In the genomic region with DNA sequence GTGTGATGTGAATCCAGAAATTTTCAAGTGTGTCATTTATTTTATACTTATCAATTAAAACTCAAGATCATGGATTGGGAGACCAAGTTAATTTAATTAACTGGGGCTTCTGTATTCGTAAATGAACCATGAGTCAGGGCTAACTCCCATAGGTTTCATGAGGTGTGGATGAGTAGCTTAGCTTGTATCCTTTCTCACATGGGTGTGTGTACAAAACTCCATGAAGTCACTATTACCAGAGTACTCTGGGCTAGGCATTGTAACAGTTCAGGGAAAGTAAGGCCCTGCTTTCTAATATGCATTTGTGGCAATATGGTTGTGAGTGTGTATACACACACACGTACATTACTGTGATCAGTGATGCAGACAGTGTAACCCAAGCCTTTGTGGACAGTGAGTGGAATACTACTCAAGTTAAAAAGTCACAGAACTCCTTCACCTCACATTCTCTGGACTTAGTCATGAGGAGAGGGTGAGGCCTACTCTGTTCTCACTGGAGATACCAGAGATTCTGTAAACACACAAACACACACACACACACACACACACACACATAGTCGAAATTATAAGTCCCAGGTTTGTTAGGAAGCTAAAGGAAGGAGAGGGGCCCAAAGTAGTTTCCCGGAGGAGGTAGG, we compare ENCODE assay signal across 14 cellular contexts. TPM values are rescaled to one million over a fixed set of nuclear protein-coding genes. Genes with fewer than 3 reads are reported as not detected.
DNase-seq lines count a peak whose midpoint lies in the region; ATAC-seq, FAIRE-seq and TF ChIP-seq lines count a peak whose summit lies in the region.
"Had no signal": no experiment of that assay in that cellular context is flagged by ENCODE, and none has a peak within 500 bp of the region (broad histone marks: within the 10 kb centered on the region; RNA-seq: fewer than 3 reads in every experiment).

No MANE protein-coding gene starts in this region.

- H3K9me3 ChIP-seq in GM12878 (replicated peaks; ENCODE audit: control insufficient read depth, insufficient read depth, low read length): no peaks in the 10 kb centered on the region
- H3K9me3 ChIP-seq in lower lobe of right lung: no peaks in the 10 kb centered on the region
- H3K9me3 ChIP-seq: left ventricle myocardium inferior, vagina had no signal

- no peak overlapping the region for H3K27ac Mint-ChIP-seq in stimulated activated naive CD8-positive, alpha-beta T cell treated with anti-CD3 and anti-CD28 coated beads, Interleukin-15, amount 100 ng/mL, for 72 hours
- H3K27ac Mint-ChIP-seq: activated CD4-positive, alpha-beta T cell treated with anti-CD3 and anti-CD28 coated beads, Interleukin-2, amount 10 ng/mL, durations not matched to agents 7 days and 5 days had no signal

- H4K20me1 ChIP-seq in GM12878 (ENCODE audit: control insufficient read depth, insufficient read depth): no peaks in the 10 kb centered on the region

- peaks cover 16% of the 10 kb centered on the region for H3K4me1 Mint-ChIP-seq in stimulated activated naive CD8-positive, alpha-beta T cell treated with anti-CD3 and anti-CD28 coated beads, Interleukin-15, amount 100 ng/mL, for 72 hours

- in situ Hi-C loops in GM12878 (cut with MboI): no loop called here

- no peak for TF ChIP-seq EP300 in GM12878 (IDR thresholded peaks at IDR 0.05; ENCODE audit: borderline replicate concordance in 1 of 2, control insufficient read depth in 1 of 2, low read depth in 2 of 2, low read length in 2 of 2)

- POLR2A ChIA-PET in GM12878 (lab: Charles Lee): interaction anchor here (1.1 kb wide), 1 partner anchor 50 kb away, joined by 3 read pairs; the partner anchor contains the start of gene LPXN

- H3K36me3 ChIP-seq in GM12878 (ENCODE audit: control insufficient read depth in 2 of 2, insufficient read depth in 2 of 2, low read length in 1 of 2) (peaks cover 10 to 24% of the 10 kb centered on the region in 2 experiments), lower lobe of right lung (peaks cover 48% of the 10 kb centered on the region)

- no peak for TF ChIP-seq CTCF in GM12878 (IDR thresholded peaks at IDR 0.05 in 2 of 3, conservative IDR thresholded peaks at IDR 0.05 in 1 of 3; ENCODE audit: control insufficient read depth in 2 of 3, extremely low read depth in 1 of 3, insufficient read depth in 1 of 3, low read depth in 3 of 3, low read length in 3 of 3)
- no peak for TF ChIP-seq CTCF in lower lobe of right lung (IDR thresholded peaks at IDR 0.05)

- H3K9me3 Mint-ChIP-seq in stimulated activated naive CD8-positive, alpha-beta T cell treated with anti-CD3 and anti-CD28 coated beads, Interleukin-15, amount 100 ng/mL, for 72 hours: no peaks in the 10 kb centered on the region
- H3K9me3 Mint-ChIP-seq: activated CD4-positive, alpha-beta T cell treated with anti-CD3 and anti-CD28 coated beads, Interleukin-2, amount 10 ng/mL, durations not matched to agents 7 days and 5 days had no signal

- BruUV-seq in GM12878 (replicated peaks; lab: Mats Ljungman, UMichigan): TSS peak; percentile 2

- no peak for FAIRE-seq in GM12878 (lab: Jason Lieb, UNC)

- H3K9ac ChIP-seq in GM12878 (ENCODE audit: control insufficient read depth, insufficient read depth, low read length): no peak overlapping the region

- no peak overlapping the region for H2AFZ ChIP-seq in GM12878 (ENCODE audit: control insufficient read depth, low read depth, low read length)

- no peak for TF ChIP-seq RAD21 in GM12878 (IDR thresholded peaks at IDR 0.05; ENCODE audit: insufficient read depth, low read depth, low read length)

- peak; percentile 21 for ATAC-seq in stimulated activated naive CD8-positive, alpha-beta T cell treated with anti-CD3 and anti-CD28 coated beads, Interleukin-15, Interleukin-2, amounts not matched to agents 100 U/mL and 50 U/mL, for 24 hours
- no peak for ATAC-seq in stimulated activated naive CD8-positive, alpha-beta T cell treated with anti-CD3 and anti-CD28 coated beads, Interleukin-15, amount 100 ng/mL, for 72 hours
- ATAC-seq in GM12878 (no peak), lower lobe of right lung (no peak)

- H3K4me1 ChIP-seq in GM12878 (ENCODE audit: control insufficient read depth, insufficient read depth, low read length): no peaks in the 10 kb centered on the region
- H3K4me1 ChIP-seq in lower lobe of right lung: peaks cover 11% of the 10 kb centered on the region

- H3K27me3 Mint-ChIP-seq in stimulated activated naive CD8-positive, alpha-beta T cell treated with anti-CD3 and anti-CD28 coated beads, Interleukin-15, amount 100 ng/mL, for 72 hours: no peaks in the 10 kb centered on the region
- H3K27me3 Mint-ChIP-seq: activated CD4-positive, alpha-beta T cell treated with anti-CD3 and anti-CD28 coated beads, Interleukin-2, amount 10 ng/mL, durations not matched to agents 7 days and 5 days had no signal

- CTCF ChIA-PET in GM12878 (lab: Yijun Ruan, JAX): interaction anchor here (0.5 to 9.8 kb wide), 7 partner anchors 11 to 294 kb away, joined by 3 to 156 read pairs (median 4); partner anchors contain the start of genes LPXN and ZFP91

- no peak overlapping the region for H3K4me3 Mint-ChIP-seq in stimulated activated naive CD8-positive, alpha-beta T cell treated with anti-CD3 and anti-CD28 coated beads, Interleukin-15, amount 100 ng/mL, for 72 hours
- H3K4me3 Mint-ChIP-seq: activated CD4-positive, alpha-beta T cell treated with anti-CD3 and anti-CD28 coated beads, Interleukin-2, amount 10 ng/mL, durations not matched to agents 7 days and 5 days had no signal

- H3K4me2 ChIP-seq in GM12878 (ENCODE audit: control insufficient read depth, insufficient read depth): no peak overlapping the region

- RAD21 ChIA-PET in GM12878 (lab: Charles Lee; ENCODE audit: unreplicated experiment): interaction anchor here (1.0 to 1.1 kb wide), 2 partner anchors 42 to 57 kb away, joined by 3 to 5 read pairs; no protein-coding TSS in a partner anchor

- H3K79me2 ChIP-seq in GM12878 (ENCODE audit: control insufficient read depth, insufficient read depth, low read length): no peaks in the 10 kb centered on the region; the same call in 1 of the 2 replicates

- no peaks in the 10 kb centered on the region for H3K27me3 ChIP-seq in GM12878 (replicated peaks in 1 of 2; ENCODE audit: control insufficient read depth in 2 of 2, insufficient read depth in 2 of 2, low read length in 1 of 2)
- H3K27me3 ChIP-seq in lower lobe of right lung (ENCODE audit: low read depth): no peaks in the 10 kb centered on the region
- H3K27me3 ChIP-seq: vagina had no signal

- intact Hi-C loops in GM12878 (cut with micrococcal nuclease; ENCODE audit: unreplicated experiment): no loop called here
- intact Hi-C loops in lower lobe of right lung (cut with DNase I): no loop called here

- SMC1A ChIA-PET in GM12878 (lab: Charles Lee; ENCODE audit: uncharacterized antibody, unreplicated experiment): interaction anchor here (1.2 to 6.5 kb wide), 4 partner anchors 9 to 58 kb away, joined by 4 to 73 read pairs (median 5); no protein-coding TSS in a partner anchor

- no peak overlapping the region for H3K4me3 ChIP-seq in GM12878
- no peak overlapping the region for H3K4me3 ChIP-seq in lower lobe of right lung
- H3K4me3 ChIP-seq: coronary artery, left ventricle myocardium inferior, vagina had no signal

- DNase-seq in stimulated activated naive CD8-positive, alpha-beta T cell treated with anti-CD3 and anti-CD28 coated beads, Interleukin-15, Interleukin-2, amounts not matched to agents 100 U/mL and 50 U/mL, for 24 hours: no peak
- DNase-seq in stimulated activated naive CD8-positive, alpha-beta T cell treated with anti-CD3 and anti-CD28 coated beads, Interleukin-15, amount 100 ng/mL, for 72 hours: no peak
- DNase-seq in GM12878 (ENCODE audit: low read depth, low spot score): no peak
- DNase-seq in kidney tubule cell (ENCODE audit: low spot score): peak; percentile 91
- DNase-seq in NCI-H187 treated with DMSO at 0.1 percent for 48 hours (lab: John Stamatoyannopoulos, UW): no peak
- no peak for DNase-seq in lower lobe of right lung
- DNase-seq in superior temporal gyrus (ENCODE audit: extremely low spot score): no peak
- no peak for DNase-seq in NCI-H1105 (lab: John Stamatoyannopoulos, UW)
- DNase-seq: activated CD4-positive, alpha-beta T cell treated with anti-CD3 and anti-CD28 coated beads, Interleukin-2, amount 10 ng/mL, durations not matched to agents 7 days and 5 days; activated naive CD4-positive, alpha-beta T cell treated with anti-CD3 and anti-CD28 coated beads, Interleukin-2, amount 50 U/mL, for 16 hours; left ventricle myocardium inferior; NCI-H1694 had no signal

- no peak for TF ChIP-seq POLR2A in GM12878 (IDR thresholded peaks at IDR 0.05; ENCODE audit: low read depth, low read length)

- no peak overlapping the region for H3K27ac ChIP-seq in GM12878 (ENCODE audit: control insufficient read depth, insufficient read depth)
- H3K27ac ChIP-seq in lower lobe of right lung: no peak overlapping the region
- H3K27ac ChIP-seq: coronary artery, left ventricle myocardium inferior, vagina had no signal

- 71% methylated on average over 4 of the region's 4 CpGs for WGBS in GM12878 (ENCODE audit: insufficient coverage, insufficient replicate concordance, low lambda C conversion rate, missing lambda C conversion rate)

RNA-seq across cellular contexts. Expression of gene CNTF, which starts 3.5 kb away (rescaled TPM):
- 12.1 and 12.9 TPM in 2 replicates for total RNA-seq in GM12878 (2013; cell fraction: nucleolus; rRNA removed)
- total RNA-seq in GM12878 (2014; rRNA removed) (2.3 and 2.6 TPM in 2 replicates), GM12878 (2014; rRNA removed; fragmentation: Illumina TruSeq; extraction: Trizol) (2.2 and 2.8 TPM in 2 replicates), GM12878 (2021) (1.6 and 2.1 TPM in 2 replicates), lower lobe of right lung (1.9 TPM)
- 0.98 TPM for polyA plus RNA-seq in GM12878 (2011; ENCODE audit: low read depth)
- polyA plus RNA-seq in GM12878 (2011; rRNA removed) (0.76 and 1.2 TPM in 2 replicates), GM12878 (2014; fragmentation: Illumina TruSeq; extraction: Trizol) (0.60 and 1.2 TPM in 2 replicates), GM12878 (2014; fragmentation: Nextera tagmentation; extraction: Ambion mirVana) (under 1 TPM; 0.16 to 0.20 TPM), GM12878 (2014; rRNA removed) (0.69 and 1.2 TPM in 2 replicates), GM12878 (2016; fragmentation: Nextera tagmentation; extraction: Ambion mirVana) (under 1 TPM; 0.47 to 0.68 TPM)
- 0.20 and 0.27 TPM in 2 replicates for polyA plus RNA-seq in GM12878 (2011; cell fraction: cytosol; rRNA removed)
- polyA plus RNA-seq in GM12878 (2011; cell fraction: nucleus; rRNA removed): 4.3 and 4.7 TPM in 2 replicates
- polyA plus RNA-seq in GM12878 (2012): 0.58 and 1.3 TPM in 2 replicates
- polyA minus RNA-seq in GM12878 (2011; rRNA and poly(A)+ RNA removed): 7.1 and 8.1 TPM in 2 replicates
- not detected in 2 replicates for polyA minus RNA-seq in GM12878 (2011; cell fraction: cytosol; rRNA and poly(A)+ RNA removed)
- polyA minus RNA-seq in GM12878 (2011; cell fraction: nucleus; rRNA and poly(A)+ RNA removed): 19.9 and 25.2 TPM in 2 replicates
- total RNA-seq: vagina had no signal

RNA-seq across cellular contexts. Expression of gene ZFP91, which starts 47.1 kb away (rescaled TPM):
- total RNA-seq in GM12878 (2013; cell fraction: nucleolus; rRNA removed): 42.4 and 42.7 TPM in 2 replicates
- 34.8 and 40.7 TPM in 2 replicates for total RNA-seq in GM12878 (2014; rRNA removed)
- total RNA-seq in GM12878 (2014; rRNA removed; fragmentation: Illumina TruSeq; extraction: Trizol): 40.7 and 41.0 TPM in 2 replicates
- 40.7 and 41.3 TPM in 2 replicates for total RNA-seq in GM12878 (2021)
- polyA plus RNA-seq in GM12878 (2011; ENCODE audit: low read depth): 14.5 TPM
- 40.5 and 53.1 TPM in 2 replicates for polyA plus RNA-seq in GM12878 (2011; rRNA removed)
- 17.2 and 20.7 TPM in 2 replicates for polyA plus RNA-seq in GM12878 (2011; cell fraction: cytosol; rRNA removed)
- 31.1 and 32.9 TPM in 2 replicates for polyA plus RNA-seq in GM12878 (2011; cell fraction: nucleus; rRNA removed)
- polyA plus RNA-seq in GM12878 (2012): 22.0 and 22.3 TPM in 2 replicates
- polyA plus RNA-seq in GM12878 (2014; fragmentation: Illumina TruSeq; extraction: Trizol): 54.1 and 63.7 TPM in 2 replicates
- 10 to 100 TPM; 15.6 to 21.4 TPM for polyA plus RNA-seq in GM12878 (2014; fragmentation: Nextera tagmentation; extraction: Ambion mirVana)
- 25.7 and 28.7 TPM in 2 replicates for polyA plus RNA-seq in GM12878 (2014; rRNA removed)
- 10 to 100 TPM; 12.9 to 14.3 TPM for polyA plus RNA-seq in GM12878 (2016; fragmentation: Nextera tagmentation; extraction: Ambion mirVana)
- polyA minus RNA-seq in GM12878 (2011; rRNA and poly(A)+ RNA removed): 28.9 and 29.1 TPM in 2 replicates
- polyA minus RNA-seq in GM12878 (2011; cell fraction: cytosol; rRNA and poly(A)+ RNA removed): 10.6 and 15.2 TPM in 2 replicates
- polyA minus RNA-seq in GM12878 (2011; cell fraction: nucleus; rRNA and poly(A)+ RNA removed): 21.0 and 32.7 TPM in 2 replicates
- total RNA-seq in lower lobe of right lung: 44.5 TPM

RNA-seq across cellular contexts. Expression of gene LPXN, which starts 50.3 kb away (rescaled TPM):
- 224 and 269 TPM in 2 replicates for total RNA-seq in GM12878 (2013; cell fraction: nucleolus; rRNA removed)
- total RNA-seq in GM12878 (2014; rRNA removed): 131 and 142 TPM in 2 replicates
- total RNA-seq in GM12878 (2014; rRNA removed; fragmentation: Illumina TruSeq; extraction: Trizol): 189 and 193 TPM in 2 replicates
- 154 and 164 TPM in 2 replicates for total RNA-seq in GM12878 (2021)
- polyA plus RNA-seq in GM12878 (2011; ENCODE audit: low read depth): 125 TPM
- polyA plus RNA-seq in GM12878 (2011; rRNA removed): 324 and 342 TPM in 2 replicates
- polyA plus RNA-seq in GM12878 (2011; cell fraction: cytosol; rRNA removed): 274 and 296 TPM in 2 replicates
- polyA plus RNA-seq in GM12878 (2011; cell fraction: nucleus; rRNA removed): 183 and 185 TPM in 2 replicates
- polyA plus RNA-seq in GM12878 (2012): 143 and 162 TPM in 2 replicates
- 349 and 479 TPM in 2 replicates for polyA plus RNA-seq in GM12878 (2014; fragmentation: Illumina TruSeq; extraction: Trizol)
- polyA plus RNA-seq in GM12878 (2014; fragmentation: Nextera tagmentation; extraction: Ambion mirVana): 100 to 1,000 TPM; 175 to 268 TPM
- 189 and 214 TPM in 2 replicates for polyA plus RNA-seq in GM12878 (2014; rRNA removed)
- polyA plus RNA-seq in GM12878 (2016; fragmentation: Nextera tagmentation; extraction: Ambion mirVana): 100 to 1,000 TPM; 196 to 207 TPM
- 256 and 266 TPM in 2 replicates for polyA minus RNA-seq in GM12878 (2011; rRNA and poly(A)+ RNA removed)
- 41.6 and 57.9 TPM in 2 replicates for polyA minus RNA-seq in GM12878 (2011; cell fraction: cytosol; rRNA and poly(A)+ RNA removed)
- 110 and 141 TPM in 2 replicates for polyA minus RNA-seq in GM12878 (2011; cell fraction: nucleus; rRNA and poly(A)+ RNA removed)
- total RNA-seq in lower lobe of right lung: 71.6 TPM
